Comparison of ENCODE assay signal across 23 cellular contexts in genomic region chr3:17510265-17510664, GRCh38.
"Had no signal": no experiment of that assay in that cellular context is flagged by ENCODE, and none has a peak within 500 bp of the region (broad histone marks: within the 10 kb centered on the region; RNA-seq: fewer than 3 reads in every experiment).

No MANE protein-coding gene starts in this region.

- DNase-seq: natural killer cell; occipital lobe; ovary; posterior cingulate gyrus; psoas muscle; right cardiac atrium; right lobe of liver; sigmoid colon; small intestine; stimulated activated CD4-positive, alpha-beta T cell treated with anti-CD3 and anti-CD28 coated beads, Interleukin-15, amount 100 ng/mL, for 24 hours; stimulated activated CD4-positive, alpha-beta T cell treated with anti-CD3 and anti-CD28 coated beads, Interleukin-2, amount 100 ng/mL, for 24 hours; stimulated activated CD4-positive, alpha-beta T cell treated with anti-CD3 and anti-CD28 coated beads, Interleukin-2, amount 100 ng/mL, for 48 hours; stimulated activated CD4-positive, alpha-beta T cell treated with anti-CD3 and anti-CD28 coated beads, Interleukin-4, amount 100 ng/mL, for 24 hours; stimulated activated naive B cell treated with anti-CD40 and anti-IgM and Interleukin-4, amounts not matched to agents 10 μg/mL and 1 μg/mL and 100 μg/mL, for 72 hours; stimulated activated naive CD4-positive, alpha-beta T cell treated with Interleukin-2 at 50 U/mL for 16 hours; stomach; thyroid gland; transverse colon; upper lobe of right lung; uterus had no signal

- H3K9me3 ChIP-seq: ovary, psoas muscle, right lobe of liver, sigmoid colon, stomach, thoracic aorta, thyroid gland, transverse colon, upper lobe of right lung, uterus had no signal

- H3K4me1 ChIP-seq: neural progenitor cell, parathyroid adenoma, psoas muscle, right lobe of liver, thyroid gland, transverse colon, upper lobe of right lung, uterus had no signal

- H3K27ac ChIP-seq: neural progenitor cell, ovary, parathyroid adenoma, psoas muscle, right lobe of liver, sigmoid colon, stomach, thoracic aorta, thyroid gland, transverse colon, upper lobe of right lung, uterus had no signal

- H3K36me3 ChIP-seq: neural progenitor cell, ovary, right lobe of liver, sigmoid colon, stomach, thoracic aorta, thyroid gland, transverse colon, upper lobe of right lung, uterus had no signal

- H3K4me3 ChIP-seq: neural progenitor cell, ovary, psoas muscle, right lobe of liver, sigmoid colon, stomach, thoracic aorta, thyroid gland, transverse colon, upper lobe of right lung, uterus had no signal
